Comparison of ENCODE assay signal across 27 cellular contexts in genomic region chr1:19197849-19198248, GRCh38.
"Had no signal": no experiment of that assay in that cellular context is flagged by ENCODE, and none has a peak within 500 bp of the region (broad histone marks: within the 10 kb centered on the region; RNA-seq: fewer than 3 reads in every experiment).

No MANE protein-coding gene starts in this region.

- H3K27me3 ChIP-seq: left lung, ovary, right atrium auricular region, stomach, testis, thyroid gland, transverse colon, upper lobe of left lung, vagina had no signal

- ATAC-seq: left colon; left lung; natural killer cell; sciatic nerve; stimulated activated naive B cell treated with anti-CD40 and anti-IgM and Interleukin-4, amounts not matched to agents 10 μg/mL and 1 μg/mL and 100 μg/mL, for 72 hours; stimulated activated naive CD8-positive, alpha-beta T cell treated with anti-CD3 and anti-CD28 coated beads, Interleukin-15, Interleukin-2, amounts not matched to agents 100 U/mL and 50 U/mL, for 24 hours had no signal

- H3K27ac Mint-ChIP-seq: mesothelial cell of epicardium; naive B cell; natural killer cell; nephron progenitor cell; progenitor cell of endocrine pancreas; stimulated activated naive B cell treated with anti-CD40 and anti-IgM and Interleukin-4, amounts not matched to agents 10 μg/mL and 1 μg/mL and 100 μg/mL, for 72 hours had no signal

- H3K27ac ChIP-seq: left lung, ovary, right atrium auricular region, skin epidermis, stomach, testis, thyroid gland, transverse colon, upper lobe of left lung, vagina had no signal

- DNase-seq: hippocampal formation; kidney glomerular epithelial cell; left colon; left lung; mesendoderm; naive B cell; natural killer cell; nephron progenitor cell; ovary; stimulated activated CD4-positive, alpha-beta T cell treated with anti-CD3 and anti-CD28 coated beads, Interleukin-12 subunit alpha, Interleukin-12 subunit beta, amount 100 ng/mL, for 4 hours; stimulated activated CD4-positive, alpha-beta T cell treated with anti-CD3 and anti-CD28 coated beads, Interleukin-15, amount 100 ng/mL, for 24 hours; stimulated activated CD4-positive, alpha-beta T cell treated with anti-CD3 and anti-CD28 coated beads, Interleukin-2, amount 100 ng/mL, for 24 hours; stimulated activated CD4-positive, alpha-beta T cell treated with anti-CD3 and anti-CD28 coated beads, Interleukin-4, amount 100 ng/mL, for 1 hour; stimulated activated naive B cell treated with anti-CD40 and anti-IgM and Interleukin-4, amounts not matched to agents 10 μg/mL and 1 μg/mL and 100 μg/mL, for 72 hours; stimulated activated naive CD8-positive, alpha-beta T cell treated with anti-CD3 and anti-CD28 coated beads, Interleukin-15, Interleukin-2, amounts not matched to agents 100 U/mL and 50 U/mL, for 24 hours; stomach; testis; thyroid gland; transverse colon; upper lobe of left lung had no signal

- H3K27me3 Mint-ChIP-seq: naive B cell; progenitor cell of endocrine pancreas; stimulated activated naive B cell treated with anti-CD40 and anti-IgM and Interleukin-4, amounts not matched to agents 10 μg/mL and 1 μg/mL and 100 μg/mL, for 72 hours had no signal

- H3K9me3 ChIP-seq: left lung, ovary, right atrium auricular region, stomach, testis, thyroid gland, transverse colon, upper lobe of left lung, vagina had no signal

- H3K36me3 ChIP-seq: ovary had no signal

- H3K4me3 Mint-ChIP-seq: mesothelial cell of epicardium; naive B cell; natural killer cell; nephron progenitor cell; stimulated activated naive B cell treated with anti-CD40 and anti-IgM and Interleukin-4, amounts not matched to agents 10 μg/mL and 1 μg/mL and 100 μg/mL, for 72 hours had no signal

- H3K9me3 Mint-ChIP-seq: mesothelial cell of epicardium; naive B cell; natural killer cell; nephron progenitor cell; stimulated activated naive B cell treated with anti-CD40 and anti-IgM and Interleukin-4, amounts not matched to agents 10 μg/mL and 1 μg/mL and 100 μg/mL, for 72 hours had no signal

- H3K4me1 Mint-ChIP-seq: nephron progenitor cell had no signal

- H3K4me3 ChIP-seq: left lung, lung, ovary, right atrium auricular region, skin epidermis, stomach, testis, thyroid gland, transverse colon, upper lobe of left lung, vagina had no signal
